8 cellular contexts compared by ENCODE assay signal in genomic region chr10:35640951-35641429, GRCh38. TPM values are rescaled to one million over a fixed set of nuclear protein-coding genes. Genes with fewer than 3 reads are reported as not detected.
DNase-seq lines count a peak whose midpoint lies in the region; ATAC-seq, FAIRE-seq and TF ChIP-seq lines count a peak whose summit lies in the region.

No MANE protein-coding gene starts in this region.

- H3K4me3 Mint-ChIP-seq in activated T-helper 2 cell treated with anti-CD3 and anti-CD28 coated beads, Interferon-gamma antibody, Interleukin-2, Interleukin-4, amounts not matched to agents 10 μg/mL and 5 μg/mL and 100 μg/mL, durations not matched to agents 14 hours and 24 hours and 36 hours (ENCODE audit: low read depth): peak overlapping the region; percentile 74
- peak overlapping the region; percentile 94 to 95 (median 95) for H3K4me3 Mint-ChIP-seq in nephron

- TF ChIP-seq CTCF in AG04449 (IDR thresholded peaks at IDR 0.05; ENCODE audit: insufficient read depth, low read length, missing control alignments) (no peak), fibroblast of the aortic adventitia (IDR thresholded peaks at IDR 0.05; ENCODE audit: insufficient read depth, low read length) (no peak), nephron (IDR thresholded peaks at IDR 0.05; ENCODE audit: unreplicated experiment in 3 of 3) (no peak)

- no peak for TF ChIP-seq POLR2A in GM12892 (IDR thresholded peaks at IDR 0.05; ENCODE audit: low read depth, low read length)

- H3K9me3 Mint-ChIP-seq in activated T-helper 2 cell treated with anti-CD3 and anti-CD28 coated beads, Interferon-gamma antibody, Interleukin-2, Interleukin-4, amounts not matched to agents 10 μg/mL and 5 μg/mL and 100 μg/mL, durations not matched to agents 14 hours and 24 hours and 36 hours: no peaks in the 10 kb centered on the region
- H3K9me3 Mint-ChIP-seq in nephron: no peaks in the 10 kb centered on the region

- CTCF ChIA-PET in AG04449 (lab: Yijun Ruan, JAX): interaction anchor here (0.7 to 12.2 kb wide), 6 partner anchors 235 to 1240 kb away, joined by 3 to 236 read pairs (median 3); no protein-coding TSS in a partner anchor

- H3K36me3 Mint-ChIP-seq in activated T-helper 2 cell treated with anti-CD3 and anti-CD28 coated beads, Interferon-gamma antibody, Interleukin-2, Interleukin-4, amounts not matched to agents 10 μg/mL and 5 μg/mL and 100 μg/mL, durations not matched to agents 14 hours and 24 hours and 36 hours (ENCODE audit: low read depth): no peaks in the 10 kb centered on the region
- H3K36me3 Mint-ChIP-seq in nephron (ENCODE audit: low read depth): no peaks in the 10 kb centered on the region

- H3K4me3 ChIP-seq in AG04449 (ENCODE audit: low read depth, low read length): peak overlapping the region; percentile 80
- H3K4me3 ChIP-seq in fibroblast of the aortic adventitia (ENCODE audit: low read depth, low read length): peak overlapping the region; percentile 84

- peaks cover 18% of the 10 kb centered on the region for H3K4me1 Mint-ChIP-seq in activated T-helper 2 cell treated with anti-CD3 and anti-CD28 coated beads, Interferon-gamma antibody, Interleukin-2, Interleukin-4, amounts not matched to agents 10 μg/mL and 5 μg/mL and 100 μg/mL, durations not matched to agents 14 hours and 24 hours and 36 hours (ENCODE audit: low read depth)
- H3K4me1 Mint-ChIP-seq in nephron: peaks cover 41% of the 10 kb centered on the region

- intact Hi-C loops in activated T-helper 2 cell treated with anti-CD3 and anti-CD28 coated beads, Interferon-gamma antibody, Interleukin-2, Interleukin-4, amounts not matched to agents 10 μg/mL and 5 μg/mL and 100 μg/mL, durations not matched to agents 14 hours and 24 hours and 36 hours (cut with micrococcal nuclease): loop anchor here (5.0 kb wide), 1 partner anchor 514 kb away; the partner anchor contains the start of gene CREM

- POLR2A ChIA-PET in AG04449 (lab: Yijun Ruan, JAX): no interaction called here

- peaks cover 63% of the 10 kb centered on the region for H3K27me3 Mint-ChIP-seq in activated T-helper 2 cell treated with anti-CD3 and anti-CD28 coated beads, Interferon-gamma antibody, Interleukin-2, Interleukin-4, amounts not matched to agents 10 μg/mL and 5 μg/mL and 100 μg/mL, durations not matched to agents 14 hours and 24 hours and 36 hours (ENCODE audit: low read depth)
- peaks cover 30% of the 10 kb centered on the region for H3K27me3 Mint-ChIP-seq in nephron (ENCODE audit: low read depth)

- no peak overlapping the region for H3K27ac Mint-ChIP-seq in activated T-helper 2 cell treated with anti-CD3 and anti-CD28 coated beads, Interferon-gamma antibody, Interleukin-2, Interleukin-4, amounts not matched to agents 10 μg/mL and 5 μg/mL and 100 μg/mL, durations not matched to agents 14 hours and 24 hours and 36 hours
- H3K27ac Mint-ChIP-seq in nephron: peak overlapping the region; percentile 68 to 90 (median 84)

- peak; percentile 41 for DNase-seq in AG04449 (ENCODE audit: low read depth, low spot score)
- DNase-seq in GM12892 (ENCODE audit: insufficient read length): no peak
- DNase-seq in NCI-H226: peak; percentile 56
- DNase-seq in activated T-helper 2 cell treated with anti-CD3 and anti-CD28 coated beads, Interferon-gamma antibody, Interleukin-2, Interleukin-4, amounts not matched to agents 10 μg/mL and 5 μg/mL and 100 μg/mL, durations not matched to agents 14 hours and 24 hours and 36 hours (ENCODE audit: low spot score): peak; percentile 50
- peak; percentile 85 for DNase-seq in fibroblast of the aortic adventitia (ENCODE audit: low read depth)
- DNase-seq in ureter (ENCODE audit: low spot score): peak; percentile 63

- FAIRE-seq in GM12892 (lab: Jason Lieb, UNC): peak; percentile 73

- ATAC-seq in HG02938 (IDR thresholded peaks at IDR 0.05; ENCODE audit: unreplicated experiment): peak; percentile 25

RNA-seq across cellular contexts. Expression of gene FZD8, which starts 1.1 kb away (rescaled TPM):
- polyA plus RNA-seq in GM12892 (2012; ENCODE audit: missing spikeins): not detected
- 1.0 and 1.1 TPM in 2 replicates for total RNA-seq in activated T-helper 2 cell treated with anti-CD3 and anti-CD28 coated beads, Interferon-gamma antibody, Interleukin-2, Interleukin-4, amounts not matched to agents 10 μg/mL and 5 μg/mL and 100 μg/mL, durations not matched to agents 14 hours and 24 hours and 36 hours
- total RNA-seq in fibroblast of the aortic adventitia (ENCODE audit: low replicate concordance) (8.8 and 15.4 TPM in 2 replicates), ureter (2.6 TPM)

RNA-seq across cellular contexts. Expression of gene GJD4, which starts 35.8 kb away (rescaled TPM):
- not detected for polyA plus RNA-seq in GM12892 (2012; ENCODE audit: missing spikeins)
- total RNA-seq in activated T-helper 2 cell treated with anti-CD3 and anti-CD28 coated beads, Interferon-gamma antibody, Interleukin-2, Interleukin-4, amounts not matched to agents 10 μg/mL and 5 μg/mL and 100 μg/mL, durations not matched to agents 14 hours and 24 hours and 36 hours: not detected in 2 replicates
- total RNA-seq in fibroblast of the aortic adventitia (ENCODE audit: low replicate concordance) (0.09 TPM in 1 of 2 replicates, not detected in the other), ureter (not detected)
